Comparison of ENCODE assay signal across 8 cellular contexts in genomic region chr7:5634107-5634950, GRCh38. TPM values are rescaled to one million over a fixed set of nuclear protein-coding genes. Genes with fewer than 3 reads are reported as not detected.
DNase-seq lines count a peak whose midpoint lies in the region.

No MANE protein-coding gene starts in this region.

- H3K9me3 ChIP-seq in BLaER1: no peaks in the 10 kb centered on the region

- H4K20me1 ChIP-seq in BLaER1: peaks cover 7% of the 10 kb centered on the region; the same call in 1 of the 2 replicates

- H3K4me1 ChIP-seq in BLaER1: peaks cover 83% of the 10 kb centered on the region

- peak overlapping the region; percentile 76 for H3K27ac ChIP-seq in BLaER1

- peaks cover 39% of the 10 kb centered on the region for H3K36me3 ChIP-seq in BLaER1

- H3K27me3 ChIP-seq in BLaER1: no peaks in the 10 kb centered on the region

- H3K4me3 ChIP-seq in BLaER1: peak overlapping the region; percentile 55

- peak overlapping the region; percentile 98 for H3K4me2 ChIP-seq in BLaER1

- DNase-seq in NCI-H82 (lab: John Stamatoyannopoulos, UW) (peak; percentile 99), fibroblast of peridontal ligament (ENCODE audit: extremely low read depth) (peak; percentile 97), occipital lobe (lab: John Stamatoyannopoulos, UW) (peak; percentile 28), NCI-H187 treated with DMSO at 0.1 percent for 48 hours (lab: John Stamatoyannopoulos, UW) (no peak), SW 1271 (lab: John Stamatoyannopoulos, UW) (no peak), DMS53 treated with DMSO at 0.1 percent for 48 hours (lab: John Stamatoyannopoulos, UW; ENCODE audit: unreplicated experiment) (no peak)
- DNase-seq in activated CD4-positive, CD25-positive, alpha-beta regulatory T cell treated with anti-CD3 and anti-CD28 coated beads, Interleukin-2, amount 50 U/mL, for 72 hours: no peak

- H3K9ac ChIP-seq in BLaER1: peak overlapping the region; percentile 59

RNA-seq across cellular contexts. Expression of gene FSCN1, which starts 41.7 kb away (rescaled TPM):
- 157 TPM for total RNA-seq in occipital lobe

Comparison
In these comparisons a context has a peak if more than half of its experiments do, and no peak if none do; other contexts are left out.
1. DNase-seq: peak in NCI-H82 (single experiment), fibroblast of peridontal ligament (single experiment) and occipital lobe (single experiment); none in NCI-H187 treated with DMSO at 0.1 percent for 48 hours (single experiment), activated CD4-positive, CD25-positive, alpha-beta regulatory T cell treated with anti-CD3 and anti-CD28 coated beads, Interleukin-2, amount 50 U/mL, for 72 hours (single experiment), SW 1271 (0 of 2) and DMS53 treated with DMSO at 0.1 percent for 48 hours (single experiment).